Comparison of ENCODE assay signal across 7 cellular contexts in the genomic region with DNA sequence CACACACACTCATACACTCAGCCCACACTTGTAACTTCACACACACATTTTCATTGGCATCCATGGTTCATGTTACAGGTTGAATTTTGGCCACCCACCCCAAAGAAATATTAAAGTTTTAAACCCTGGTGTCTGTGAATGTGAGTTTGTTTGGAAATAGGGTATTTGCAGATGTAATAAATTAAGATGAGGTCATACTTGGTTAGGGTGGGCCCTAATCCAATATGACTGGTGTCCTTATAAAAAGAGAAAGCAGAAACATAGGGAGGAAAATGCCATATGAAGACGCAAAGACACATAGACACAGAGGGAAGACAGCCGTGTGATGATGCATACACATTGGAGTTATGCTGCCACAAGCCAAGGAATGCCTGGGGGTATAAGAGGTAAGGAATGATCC.
"Had no signal": no experiment of that assay in that cellular context is flagged by ENCODE, and none has a peak within 500 bp of the region (broad histone marks: within the 10 kb centered on the region; RNA-seq: fewer than 3 reads in every experiment).

No MANE protein-coding gene starts in this region.

- ATAC-seq: K562 had no signal

- FAIRE-seq: HTR-8/SVneo, K562 had no signal

- DNase-seq: IMR-90, KBM-7, KG1 had no signal

- H3K9ac ChIP-seq: KMS-11 had no signal

- H3K4me3 ChIP-seq: K562 had no signal

- H3K4me2 ChIP-seq: KMS-11 had no signal

- H3K27ac ChIP-seq: HL-60, KMS-11 had no signal
